8 cellular contexts compared by ENCODE assay signal in the genomic region with DNA sequence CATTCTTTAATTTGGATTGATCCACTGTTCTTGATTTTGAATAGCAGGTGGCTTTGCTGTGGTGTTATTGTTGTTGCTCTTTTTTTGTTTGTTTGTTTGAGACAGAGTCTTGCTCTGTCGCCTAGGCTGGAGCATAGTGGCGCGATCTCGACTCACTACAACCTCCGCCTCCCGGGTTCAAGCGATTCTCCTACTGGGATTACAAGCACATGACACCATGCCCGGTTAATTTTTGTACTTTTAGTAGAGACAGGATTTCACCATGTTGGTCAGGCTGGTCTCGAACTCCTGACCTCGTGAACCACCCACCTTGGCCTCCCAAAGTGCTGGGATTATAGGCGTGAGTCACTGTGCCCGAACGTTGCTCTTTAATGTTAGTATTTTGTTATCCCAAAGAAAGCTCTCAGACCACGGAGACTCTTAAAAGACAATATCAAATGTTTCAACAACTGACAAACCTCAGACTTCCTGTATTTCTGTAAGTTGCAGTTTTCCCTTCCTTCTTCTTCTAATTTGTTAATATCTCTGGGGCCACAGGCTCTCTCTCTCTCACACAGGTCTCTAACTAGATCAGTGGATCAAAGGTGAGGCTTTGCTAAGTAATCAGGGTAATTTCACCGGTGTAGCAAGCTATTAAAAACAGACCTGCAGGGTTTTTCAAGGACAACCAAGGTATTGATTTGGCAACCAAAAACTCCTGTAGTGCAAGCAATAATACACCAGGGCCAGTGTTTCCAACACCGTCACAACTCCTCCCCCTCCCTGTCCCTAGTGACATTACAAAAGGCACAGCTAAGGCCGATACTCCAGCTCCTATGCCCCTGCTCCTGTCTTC. TPM values are rescaled to one million over a fixed set of nuclear protein-coding genes. Genes with fewer than 3 reads are reported as not detected.
A peak's percentile ranks its signal among the peaks of the same experiment; 100 is the strongest.
DNase-seq lines count a peak whose midpoint lies in the region; ATAC-seq, FAIRE-seq and TF ChIP-seq lines count a peak whose summit lies in the region.

No MANE protein-coding gene starts in this region.

- H3K4me1 ChIP-seq in MM.1S (ENCODE audit: low read length) (peaks cover 16% of the 10 kb centered on the region; the same call in 1 of the 2 replicates), endothelial cell of umbilical vein (ENCODE audit: control insufficient read depth, extremely low read depth, insufficient read depth, low read length) (peaks cover 20% of the 10 kb centered on the region)

- TF ChIP-seq CTCF in MM.1S (IDR thresholded peaks at IDR 0.05; ENCODE audit: low read length) (no peak), endothelial cell of umbilical vein (IDR thresholded peaks at IDR 0.05; ENCODE audit: extremely low read depth in 1 of 2, insufficient read depth in 1 of 2, low read depth in 1 of 2, low read length in 2 of 2) (no peak), nephron (IDR thresholded peaks at IDR 0.05; ENCODE audit: unreplicated experiment in 3 of 3) (no peak)

- peak overlapping the region; percentile 54 for H3K4me3 Mint-ChIP-seq in activated CD4-positive, alpha-beta T cell treated with anti-CD3 and anti-CD28 coated beads for 36 hours
- no peak overlapping the region for H3K4me3 Mint-ChIP-seq in nephron

- no peaks in the 10 kb centered on the region for H3K9me2 ChIP-seq in MM.1S (replicated peaks; ENCODE audit: insufficient read depth, low read length)

- peak overlapping the region; percentile 97 for H3K27ac Mint-ChIP-seq in activated CD4-positive, alpha-beta T cell treated with anti-CD3 and anti-CD28 coated beads for 36 hours
- peak overlapping the region; percentile 80 to 95 (median 89) for H3K27ac Mint-ChIP-seq in nephron

- H3K36me3 ChIP-seq in MM.1S (replicated peaks; ENCODE audit: insufficient read depth, low read length) (no peaks in the 10 kb centered on the region), endothelial cell of umbilical vein (ENCODE audit: control insufficient read depth in 2 of 2, extremely low read depth in 1 of 2, insufficient read depth in 2 of 2, low read length in 2 of 2) (no peaks in the 10 kb centered on the region)

- no peaks in the 10 kb centered on the region for H3K27me3 Mint-ChIP-seq in activated CD4-positive, alpha-beta T cell treated with anti-CD3 and anti-CD28 coated beads for 36 hours
- H3K27me3 Mint-ChIP-seq in nephron (ENCODE audit: low read depth), result no peaks in the 10 kb centered on the region

- FAIRE-seq in endothelial cell of umbilical vein (lab: Jason Lieb, UNC), result no peak

- no peaks in the 10 kb centered on the region for H3K36me3 Mint-ChIP-seq in activated CD4-positive, alpha-beta T cell treated with anti-CD3 and anti-CD28 coated beads for 36 hours (ENCODE audit: low read depth)
- H3K36me3 Mint-ChIP-seq in nephron (ENCODE audit: low read depth), result no peaks in the 10 kb centered on the region

- H3K4me2 ChIP-seq in MM.1S (ENCODE audit: low read depth, low read length), result peak overlapping the region; percentile 79
- H3K4me2 ChIP-seq in endothelial cell of umbilical vein (ENCODE audit: insufficient read depth, low read length), result peak overlapping the region; percentile 91

- POLR2A ChIA-PET in activated CD4-positive, alpha-beta T cell treated with anti-CD3 and anti-CD28 coated beads for 36 hours (lab: Charles Lee), result interaction anchor here (1.0 to 1.4 kb wide), 2 partner anchors 43 to 66 kb away, joined by 6 read pairs; no protein-coding TSS in a partner anchor
- POLR2A ChIA-PET in endothelial cell of umbilical vein (lab: Charles Lee), result interaction anchor here (1.1 to 1.2 kb wide), 2 partner anchors 20 to 21 kb away, joined by 4 to 5 read pairs; no protein-coding TSS in a partner anchor

- TSS peak; percentile 17 for BruUV-seq in endothelial cell of umbilical vein (replicated peaks; lab: Mats Ljungman, UMichigan)

- H3K9me1 ChIP-seq in endothelial cell of umbilical vein (replicated peaks; ENCODE audit: control insufficient read depth, extremely low read depth, insufficient read depth, low read length), result no peaks in the 10 kb centered on the region

- H3K9me3 ChIP-seq in MM.1S (replicated peaks; ENCODE audit: insufficient read depth, low read length) (no peaks in the 10 kb centered on the region), endothelial cell of umbilical vein (replicated peaks; ENCODE audit: control insufficient read depth, insufficient read depth, low read length) (no peaks in the 10 kb centered on the region)

- no peaks in the 10 kb centered on the region for H3K27me3 ChIP-seq in MM.1S (replicated peaks; ENCODE audit: insufficient read depth, low read length)
- no peaks in the 10 kb centered on the region for H3K27me3 ChIP-seq in endothelial cell of umbilical vein (ENCODE audit: control insufficient read depth in 2 of 2, insufficient read depth in 2 of 2, low read length in 2 of 2)

- H3K9me3 Mint-ChIP-seq in activated CD4-positive, alpha-beta T cell treated with anti-CD3 and anti-CD28 coated beads for 36 hours (ENCODE audit: low read depth), result no peaks in the 10 kb centered on the region
- no peaks in the 10 kb centered on the region for H3K9me3 Mint-ChIP-seq in nephron

- H3K4me3 ChIP-seq in MM.1S (ENCODE audit: low read length), result peak overlapping the region; percentile 30
- H3K4me3 ChIP-seq in endothelial cell of umbilical vein (replicated peaks in 1 of 3; ENCODE audit: insufficient read depth in 1 of 3, low read depth in 1 of 3, low read length in 3 of 3), result peak overlapping the region in 1 of 3 experiments; percentile 28

- H2AFZ ChIP-seq in MM.1S (ENCODE audit: low read length) (peak overlapping the region; percentile 54), endothelial cell of umbilical vein (ENCODE audit: low read depth, low read length) (peak overlapping the region; percentile 67)

- H3K79me2 ChIP-seq in MM.1S (ENCODE audit: low read length) (no peaks in the 10 kb centered on the region), endothelial cell of umbilical vein (ENCODE audit: control insufficient read depth, insufficient read depth, low read length) (no peaks in the 10 kb centered on the region)

- dilution Hi-C loops in endothelial cell of umbilical vein (cut with MboI; ENCODE audit: extremely low pct_ligation_motif_present, low sequenced_read_pairs), result no loop called here

- H3K27ac ChIP-seq in MM.1S (ENCODE audit: low read length), result peak overlapping the region; percentile 89
- H3K27ac ChIP-seq in endothelial cell of umbilical vein (ENCODE audit: insufficient read depth, low read depth, low read length), result peak overlapping the region; percentile 89

- peak; percentile 89 for ATAC-seq in activated CD4-positive, alpha-beta T cell treated with anti-CD3 and anti-CD28 coated beads for 36 hours

- H4K20me1 ChIP-seq in MM.1S (ENCODE audit: insufficient read depth, low read length) (no peaks in the 10 kb centered on the region), endothelial cell of umbilical vein (replicated peaks; ENCODE audit: control insufficient read depth, extremely low read depth, insufficient read depth, low read length) (no peaks in the 10 kb centered on the region)

- peaks cover 21% of the 10 kb centered on the region for H3F3A ChIP-seq in MM.1S (ENCODE audit: insufficient read depth, low read length)

- H3K9ac ChIP-seq in MM.1S (ENCODE audit: low read length), result peak overlapping the region; percentile 57
- H3K9ac ChIP-seq in endothelial cell of umbilical vein (replicated peaks; ENCODE audit: extremely low read depth, insufficient read depth, low read length), result peak overlapping the region; percentile 69

- TF ChIP-seq POLR2A in endothelial cell of umbilical vein (IDR thresholded peaks at IDR 0.05; ENCODE audit: low read depth, low read length), result no peak

- DNase-seq in GM04504 (ENCODE audit: low read depth) (peak; percentile 46), H4 (ENCODE audit: low spot score) (peak; percentile 79), MM.1S (peak; percentile 73), endothelial cell of umbilical vein (ENCODE audit: low read depth, low spot score) (no peak), DMS53 (lab: John Stamatoyannopoulos, UW) (no peak), amniotic stem cell (lab: John Stamatoyannopoulos, UW) (no peak)
- peak; percentile 67 for DNase-seq in activated CD4-positive, alpha-beta T cell treated with anti-CD3 and anti-CD28 coated beads for 36 hours

- intact Hi-C loops in activated CD4-positive, alpha-beta T cell treated with anti-CD3 and anti-CD28 coated beads for 36 hours (cut with DNase I, micrococcal nuclease), result loop anchor here (1.0 to 5.0 kb wide), 8 partner anchors 10 to 65 kb away; no protein-coding TSS in a partner anchor
- intact Hi-C loops in endothelial cell of umbilical vein (cut with micrococcal nuclease), result loop anchor here (1.0 to 5.0 kb wide), 6 partner anchors 19 to 274 kb away; no protein-coding TSS in a partner anchor

- CTCF ChIA-PET in activated CD4-positive, alpha-beta T cell treated with anti-CD3 and anti-CD28 coated beads for 36 hours (lab: Charles Lee), result interaction anchor here (0.6 to 1.8 kb wide), 11 partner anchors 10 to 66 kb away, joined by 3 to 7 read pairs (median 4); no protein-coding TSS in a partner anchor
- CTCF ChIA-PET in endothelial cell of umbilical vein (lab: Charles Lee), result interaction anchor here (0.6 to 2.0 kb wide), 10 partner anchors 11 to 297 kb away, joined by 3 to 11 read pairs (median 4); no protein-coding TSS in a partner anchor

- peaks cover 33% of the 10 kb centered on the region for H3K4me1 Mint-ChIP-seq in activated CD4-positive, alpha-beta T cell treated with anti-CD3 and anti-CD28 coated beads for 36 hours
- H3K4me1 Mint-ChIP-seq in nephron, result peaks cover 10% of the 10 kb centered on the region

TF ChIP-seq in endothelial cell of umbilical vein, 7 proteins besides CTCF, POLR2A, EP300 and RAD21 (continues in another document):
- no peak for TF ChIP-seq MYC (IDR thresholded peaks at IDR 0.05; ENCODE audit: low read depth, low read length)
- TF ChIP-seq JUN (IDR thresholded peaks at IDR 0.05; ENCODE audit: borderline replicate concordance, insufficient read depth, insufficient read length, low read depth), result no peak
- no peak for TF ChIP-seq POLR2AphosphoS5 (IDR thresholded peaks at IDR 0.05; ENCODE audit: insufficient read depth, low read depth, low read length)
- TF ChIP-seq, protein P1, sequence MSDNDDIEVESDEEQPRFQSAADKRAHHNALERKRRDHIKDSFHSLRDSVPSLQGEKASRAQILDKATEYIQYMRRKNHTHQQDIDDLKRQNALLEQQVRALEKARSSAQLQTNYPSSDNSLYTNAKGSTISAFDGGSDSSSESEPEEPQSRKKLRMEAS (IDR thresholded peaks at IDR 0.05; ENCODE audit: insufficient read depth, insufficient read length), result no peak

RNA-seq across cellular contexts. Expression of a gene that starts 48.8 kb away (rescaled TPM):
- 8.1 and 9.7 TPM in 2 replicates for total RNA-seq in H4 (2014; rRNA removed; shearing (Covaris generic))
- 10 to 100 TPM; 41.5 to 45.6 TPM for total RNA-seq in activated CD4-positive, alpha-beta T cell treated with anti-CD3 and anti-CD28 coated beads for 36 hours
- 31.7 and 32.1 TPM in 2 replicates for total RNA-seq in endothelial cell of umbilical vein
- 3.7 and 5.8 TPM in 2 replicates for polyA plus RNA-seq in endothelial cell of umbilical vein
- polyA plus RNA-seq in endothelial cell of umbilical vein (2011; cell fraction: cytosol; rRNA removed), result 5.3 and 5.5 TPM in 2 replicates
- 11.8 and 13.8 TPM in 2 replicates for polyA plus RNA-seq in endothelial cell of umbilical vein (2011; cell fraction: nucleus; rRNA removed)
- polyA plus RNA-seq in endothelial cell of umbilical vein (2012), result 15.4 and 17.4 TPM in 2 replicates
- 24.0 and 24.4 TPM in 2 replicates for polyA minus RNA-seq in endothelial cell of umbilical vein
- polyA minus RNA-seq in endothelial cell of umbilical vein (2011; cell fraction: cytosol; rRNA and poly(A)+ RNA removed), result 8.3 TPM
- 15.6 and 23.5 TPM in 2 replicates for polyA minus RNA-seq in endothelial cell of umbilical vein (2011; cell fraction: nucleus; rRNA and poly(A)+ RNA removed)

Comparison
In these comparisons a context has a peak if more than half of its experiments do, and no peak if none do; other contexts are left out.
1. DNase-seq: peak in GM04504 (single experiment), H4 (single experiment), MM.1S (single experiment) and activated CD4-positive, alpha-beta T cell treated with anti-CD3 and anti-CD28 coated beads for 36 hours (single experiment); none in endothelial cell of umbilical vein (single experiment), DMS53 (single experiment) and amniotic stem cell (single experiment).